8 cellular contexts compared by ENCODE assay signal in the genomic region with DNA sequence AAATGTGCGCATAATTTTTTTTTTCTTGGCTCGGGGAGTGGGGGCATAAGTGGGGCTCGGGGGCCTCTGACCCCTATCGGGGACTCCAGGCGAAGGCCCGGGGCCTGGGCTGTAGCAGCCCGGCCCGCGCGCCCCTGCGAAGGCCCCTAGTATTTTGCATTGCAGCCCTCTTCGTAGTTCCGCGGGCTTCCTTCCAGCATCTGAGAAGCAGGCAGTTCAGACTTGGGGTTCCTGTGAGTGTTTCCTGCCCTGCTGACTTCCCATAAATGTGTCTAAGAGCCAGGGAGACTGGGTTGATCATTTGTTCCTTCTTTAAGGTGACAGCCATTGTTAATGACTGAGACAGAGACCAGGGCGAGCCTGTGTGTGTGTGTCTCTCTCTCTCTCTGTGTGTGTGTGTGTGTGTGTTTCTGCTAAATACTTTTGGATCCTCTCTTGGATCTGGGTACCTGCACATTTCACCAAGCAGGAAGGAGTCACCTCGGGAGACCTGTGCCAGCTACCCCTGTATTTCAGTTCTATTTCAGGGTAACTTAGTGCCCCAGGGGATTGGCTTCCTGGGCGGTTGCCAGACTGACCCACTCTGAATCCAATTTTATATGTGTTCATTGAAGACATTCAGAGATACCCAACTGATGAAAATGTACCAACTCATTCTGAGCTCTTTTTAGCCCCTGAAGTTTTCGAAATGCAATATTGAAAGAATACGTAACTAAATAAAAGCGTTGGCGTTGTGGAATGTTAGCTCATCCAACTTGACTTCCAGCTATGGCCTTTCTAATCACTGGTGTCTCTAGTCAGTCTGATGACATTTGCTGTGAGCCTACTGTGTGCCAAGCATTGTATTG. TPM values are rescaled to one million over a fixed set of nuclear protein-coding genes. Genes with fewer than 3 reads are reported as not detected.
DNase-seq lines count a peak whose midpoint lies in the region; ATAC-seq and TF ChIP-seq lines count a peak whose summit lies in the region.

No MANE protein-coding gene starts in this region.

- CTCF ChIA-PET in OCI-LY7 (lab: Charles Lee; ENCODE audit: unreplicated experiment), result no interaction called here

- H3K4me1 ChIP-seq in OCI-LY7 (ENCODE audit: insufficient read depth, low read length, poor library complexity, severe bottlenecking), result peaks cover 21% of the 10 kb centered on the region

- DNase-seq in AG20443 (ENCODE audit: low spot score) (peak; percentile 64), OCI-LY7 (ENCODE audit: low spot score) (peak; percentile 57), head of caudate nucleus (peak in 38 of 42 donors; percentile 12 to 75 (median 42)), occipital lobe (lab: John Stamatoyannopoulos, UW) (peak; percentile 15), SHP77 (lab: John Stamatoyannopoulos, UW) (no peak)
- DNase-seq in activated naive CD4-positive, alpha-beta T cell treated with anti-CD3 and anti-CD28 coated beads, Interleukin-2, amount 50 U/mL, for 16 hours, result peak; percentile 34

- H3K4me3 ChIP-seq in OCI-LY7 (ENCODE audit: low read depth, low read length, poor library complexity, severe bottlenecking), result peak overlapping the region; percentile 91

- no peaks in the 10 kb centered on the region for H3K9me3 ChIP-seq in OCI-LY7 (ENCODE audit: low read length)

- intact Hi-C loops in OCI-LY7 (cut with micrococcal nuclease; ENCODE audit: unreplicated experiment), result loop anchor here (2.0 to 5.0 kb wide), 2 partner anchors 351 to 1093 kb away; partner anchors contain the start of gene DNAJC1
- intact Hi-C loops in head of caudate nucleus (cut with DNase I), result no loop called here

- BruUV-seq in OCI-LY7 (replicated peaks; lab: Mats Ljungman, UMichigan), result no TSS peak

- H3K4me2 ChIP-seq in OCI-LY7 (ENCODE audit: low read length), result peak overlapping the region; percentile 86

- no peaks in the 10 kb centered on the region for H3K36me3 ChIP-seq in OCI-LY7 (ENCODE audit: insufficient read depth, low read length)

- ATAC-seq in GM18517 (IDR thresholded peaks at IDR 0.05; ENCODE audit: unreplicated experiment) (peak; percentile 41), HG02943 (IDR thresholded peaks at IDR 0.05; ENCODE audit: low read depth, unreplicated experiment) (peak; percentile 49)

- peak overlapping the region; percentile 85 for H2AFZ ChIP-seq in OCI-LY7 (ENCODE audit: low read length)

- no peaks in the 10 kb centered on the region for H3K79me2 ChIP-seq in OCI-LY7 (ENCODE audit: insufficient read depth, low read depth, low read length)

- H4K20me1 ChIP-seq in OCI-LY7 (ENCODE audit: insufficient read depth, low read length), result no peaks in the 10 kb centered on the region

- TF ChIP-seq CTCF in OCI-LY7 (conservative IDR thresholded peaks at IDR 0.05; ENCODE audit: low read length), result no peak

- H3K9me2 ChIP-seq in OCI-LY7 (ENCODE audit: insufficient read depth, low read length), result no peaks in the 10 kb centered on the region

- POLR2A ChIA-PET in OCI-LY7 (lab: Charles Lee), result interaction anchor here (0.6 to 1.0 kb wide), 2 partner anchors 11 to 228 kb away, joined by 3 read pairs; no protein-coding TSS in a partner anchor

- H3K27ac ChIP-seq in OCI-LY7 (ENCODE audit: low read depth, low read length, poor library complexity, severe bottlenecking), result no peak overlapping the region

RNA-seq across cellular contexts. Expression of gene MSRB2, which starts 0.8 kb away (rescaled TPM):
- total RNA-seq in OCI-LY7 (2014; rRNA removed; shearing (Covaris generic)), result 7.2 and 8.1 TPM in 2 replicates
- total RNA-seq in OCI-LY7 (2022) (17.6 and 18.1 TPM in 2 replicates), occipital lobe (16.8 TPM)

Comparison
In these comparisons a context has a peak if more than half of its experiments do, and no peak if none do; other contexts are left out.
1. DNase-seq: peak in AG20443 (single experiment), OCI-LY7 (single experiment), activated naive CD4-positive, alpha-beta T cell treated with anti-CD3 and anti-CD28 coated beads, Interleukin-2, amount 50 U/mL, for 16 hours (single experiment), head of caudate nucleus (38 of 42) and occipital lobe (single experiment); none in SHP77 (0 of 2).